In the genomic region with DNA sequence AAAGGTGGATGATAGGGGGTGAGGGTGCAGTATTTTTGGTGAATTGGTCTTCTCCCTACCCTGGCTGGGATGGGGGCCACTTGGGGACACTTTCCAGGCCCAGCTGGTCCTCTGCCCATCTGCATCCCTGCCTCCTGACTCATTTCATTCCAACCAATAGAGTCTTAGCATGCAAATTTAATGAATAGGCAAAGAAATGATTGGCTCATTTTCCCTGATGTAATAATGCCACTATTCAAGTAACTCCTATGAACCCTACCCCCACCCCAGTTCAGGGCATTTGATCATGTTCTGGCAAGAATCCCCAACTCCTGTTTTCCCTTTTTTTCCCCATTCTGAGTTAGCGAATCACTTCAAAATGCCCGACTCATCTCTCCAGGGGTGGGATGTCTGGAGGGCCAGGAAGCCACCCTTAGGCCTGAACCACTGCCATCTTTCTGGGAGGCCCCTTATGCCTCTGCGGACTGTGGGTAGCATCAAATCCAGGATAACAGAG, we compare ENCODE assay signal across 9 cellular contexts. TPM values are rescaled to one million over a fixed set of nuclear protein-coding genes. Genes with fewer than 3 reads are reported as not detected.
DNase-seq lines count a peak whose midpoint lies in the region; ATAC-seq and TF ChIP-seq lines count a peak whose summit lies in the region.
"Had no signal": no experiment of that assay in that cellular context is flagged by ENCODE, and none has a peak within 500 bp of the region (broad histone marks: within the 10 kb centered on the region; RNA-seq: fewer than 3 reads in every experiment).

No MANE protein-coding gene starts in this region.

- no peak overlapping the region for H3K27ac Mint-ChIP-seq in CD14-positive monocyte
- H3K27ac Mint-ChIP-seq: activated naive CD4-positive, alpha-beta T cell treated with anti-CD3 and anti-CD28 coated beads, Interleukin-2, amount 50 U/mL, for 72 hours had no signal

- ATAC-seq in esophagus mucosa, result peak; percentile 36

- H3K27me3 Mint-ChIP-seq in CD14-positive monocyte (ENCODE audit: low read depth in 3 of 3), result peaks cover 12 to 25% (median 17%) of the 10 kb centered on the region in 3 donors

- peak; percentile 58 for DNase-seq in Daoy (ENCODE audit: low read depth)
- peak; percentile 81 for DNase-seq in NCI-H82 (lab: John Stamatoyannopoulos, UW)
- peak; percentile 99 for DNase-seq in pons (ENCODE audit: low spot score)
- no peak for DNase-seq in LoVo (ENCODE audit: low spot score)
- DNase-seq in NCI-H774 (lab: John Stamatoyannopoulos, UW), result no peak
- DNase-seq in mucosa of gallbladder (ENCODE audit: low spot score), result no peak
- DNase-seq in CD14-positive monocyte (ENCODE audit: low spot score), result no peak

- no peaks in the 10 kb centered on the region for H3K4me1 Mint-ChIP-seq in CD14-positive monocyte

- H3K36me3 Mint-ChIP-seq in CD14-positive monocyte, result no peaks in the 10 kb centered on the region
- H3K36me3 Mint-ChIP-seq: activated naive CD4-positive, alpha-beta T cell treated with anti-CD3 and anti-CD28 coated beads, Interleukin-2, amount 50 U/mL, for 72 hours had no signal

- intact Hi-C loops in CD14-positive monocyte (cut with micrococcal nuclease), result no loop called here

- no peak overlapping the region for H3K4me3 Mint-ChIP-seq in CD14-positive monocyte

- no peak for TF ChIP-seq CTCF in CD14-positive monocyte (IDR thresholded peaks at IDR 0.05)

- peaks cover 0 to 5% (median 0%) of the 10 kb centered on the region in 7 donors for H3K9me3 Mint-ChIP-seq in CD14-positive monocyte
- H3K9me3 Mint-ChIP-seq: activated naive CD4-positive, alpha-beta T cell treated with anti-CD3 and anti-CD28 coated beads, Interleukin-2, amount 50 U/mL, for 72 hours had no signal

RNA-seq across cellular contexts. Expression of a gene that starts 56.7 kb away (rescaled TPM):
- total RNA-seq in Daoy (2014; rRNA removed; shearing (Covaris generic)), result 2.7 and 4.1 TPM in 2 replicates
- total RNA-seq in esophagus mucosa (62.7 TPM), mucosa of gallbladder (90.6 TPM)
- not detected for polyA plus RNA-seq in CD14-positive monocyte

Comparison
In these comparisons a context has a peak if more than half of its experiments do, and no peak if none do; other contexts are left out.
1. DNase-seq: peak in Daoy (single experiment), NCI-H82 (single experiment) and pons (single experiment); none in LoVo (single experiment), NCI-H774 (single experiment), mucosa of gallbladder (single experiment) and CD14-positive monocyte (single experiment).
2. RNA of a gene that starts 56.7 kb away (total RNA-seq): 90.6 TPM in mucosa of gallbladder (single experiment) and 62.7 TPM in esophagus mucosa (single experiment); 2.7 to 4.1 TPM in Daoy; every median in the first group is over 10 times any median in the second.